8 cellular contexts compared by ENCODE assay signal in genomic region chr6:7154341-7155139, GRCh38. TPM values are rescaled to one million over a fixed set of nuclear protein-coding genes. Genes with fewer than 3 reads are reported as not detected.
DNase-seq lines count a peak whose midpoint lies in the region; ATAC-seq, FAIRE-seq and TF ChIP-seq lines count a peak whose summit lies in the region.

No MANE protein-coding gene starts in this region.

- TF ChIP-seq CTCF in breast epithelium (IDR thresholded peaks at IDR 0.05), result no peak

- peaks cover 87% of the 10 kb centered on the region for H3K4me1 Mint-ChIP-seq in activated T-cell treated with anti-CD3 and anti-CD28 coated beads, Interleukin-2, amount 50 U/mL, for 24 hours (ENCODE audit: low read depth)
- H3K4me1 Mint-ChIP-seq in T-cell, result peaks cover 84 to 92% (median 90%) of the 10 kb centered on the region in 3 donors

- H3K9me3 ChIP-seq in skeletal muscle satellite cell (replicated peaks; ENCODE audit: low read length), result no peaks in the 10 kb centered on the region
- H3K9me3 ChIP-seq in small intestine (ENCODE audit: control insufficient read depth, low read depth), result no peaks in the 10 kb centered on the region
- H3K9me3 ChIP-seq in breast epithelium, result no peaks in the 10 kb centered on the region

- H3K4me3 Mint-ChIP-seq in activated T-cell treated with anti-CD3 and anti-CD28 coated beads, Interleukin-2, amount 50 U/mL, for 24 hours, result peak overlapping the region; percentile 41
- H3K4me3 Mint-ChIP-seq in T-cell, result peak overlapping the region; percentile 26 to 65 (median 42)

- H3K27me3 ChIP-seq in skeletal muscle satellite cell (ENCODE audit: control insufficient read depth, insufficient read depth, low read length) (no peaks in the 10 kb centered on the region), small intestine (ENCODE audit: control insufficient read depth in 2 of 2, insufficient read depth in 2 of 2, low read length in 2 of 2) (no peaks in the 10 kb centered on the region), breast epithelium (no peaks in the 10 kb centered on the region)

- H3K27ac Mint-ChIP-seq in activated T-cell treated with anti-CD3 and anti-CD28 coated beads, Interleukin-2, amount 50 U/mL, for 24 hours, result peak overlapping the region; percentile 95
- peak overlapping the region; percentile 48 to 88 for H3K27ac Mint-ChIP-seq in T-cell

- ATAC-seq in HG03045 (IDR thresholded peaks at IDR 0.05; ENCODE audit: unreplicated experiment) (peak; percentile 59), T-cell (replicated peaks in 1 of 4) (peak; percentile 27 to 83 (median 52))

- TF ChIP-seq POLR2A in breast epithelium (IDR thresholded peaks at IDR 0.05), result no peak

- CTCF ChIA-PET in T-cell (lab: Charles Lee), result interaction anchor here (0.6 to 0.7 kb wide), 3 partner anchors 10 to 12 kb away, joined by 3 to 6 read pairs (median 3); no protein-coding TSS in a partner anchor

- no peak for DNase-seq in activated T-cell treated with anti-CD3 and anti-CD28 coated beads, Interleukin-2, amount 50 U/mL, for 24 hours
- no peak for DNase-seq in activated T-cell treated with anti-CD3 and anti-CD28 coated beads, Interleukin-2, amount 50 U/mL, for 1 hour
- DNase-seq in T-cell (peak in 6 of 34 experiments; percentile 6 to 42 (median 20)), small intestine (no peak), breast epithelium (ENCODE audit: low spot score in 2 of 2) (no peak), UCSD-AML1 (lab: John Stamatoyannopoulos, UW; ENCODE audit: unreplicated experiment) (no peak)

- H3K36me3 Mint-ChIP-seq in activated T-cell treated with anti-CD3 and anti-CD28 coated beads, Interleukin-2, amount 50 U/mL, for 24 hours (ENCODE audit: low read depth), result peaks cover 27% of the 10 kb centered on the region
- peaks cover 3% of the 10 kb centered on the region for H3K36me3 Mint-ChIP-seq in T-cell

- POLR2A ChIA-PET in T-cell (lab: Charles Lee), result interaction anchor here (0.5 to 0.6 kb wide), 3 partner anchors 10 to 438 kb away, joined by 3 to 4 read pairs (median 3); no protein-coding TSS in a partner anchor

- 66 to 77% (median 76%) methylated on average over 13 of the region's 13 CpGs for whole genome bisulfite sequencing in small intestine, 3 donors

- H3K9me3 Mint-ChIP-seq in activated T-cell treated with anti-CD3 and anti-CD28 coated beads, Interleukin-2, amount 50 U/mL, for 24 hours, result no peaks in the 10 kb centered on the region
- H3K9me3 Mint-ChIP-seq in T-cell, result no peaks in the 10 kb centered on the region

- H3K36me3 ChIP-seq in skeletal muscle satellite cell (ENCODE audit: insufficient read depth, low read length) (no peaks in the 10 kb centered on the region), small intestine (ENCODE audit: control insufficient read depth in 2 of 2, insufficient read depth in 2 of 2, low read length in 2 of 2) (peaks cover 2 to 5% of the 10 kb centered on the region in 2 donors), breast epithelium (no peaks in the 10 kb centered on the region)

- no peak overlapping the region for H3K4me2 ChIP-seq in skeletal muscle satellite cell (ENCODE audit: low read length)

- H3K4me1 ChIP-seq in skeletal muscle satellite cell (ENCODE audit: control insufficient read depth, insufficient read depth, low read length) (peaks cover 79% of the 10 kb centered on the region), small intestine (ENCODE audit: control insufficient read depth in 2 of 2, insufficient read depth in 1 of 2, low read depth in 1 of 2, low read length in 1 of 2) (peaks cover 8 to 12% of the 10 kb centered on the region in 2 donors), breast epithelium (peaks cover 3% of the 10 kb centered on the region in 2 donors)

- H3K27ac ChIP-seq in small intestine (ENCODE audit: low read depth in 1 of 2, low read length in 1 of 2) (peak overlapping the region in 1 of 2 donors; percentile 80), breast epithelium (peak overlapping the region in 1 of 2 donors; percentile 7)

- peak overlapping the region; percentile 57 for H3K9ac ChIP-seq in skeletal muscle satellite cell (ENCODE audit: low read depth, low read length)

- no peaks in the 10 kb centered on the region for H3K27me3 Mint-ChIP-seq in activated T-cell treated with anti-CD3 and anti-CD28 coated beads, Interleukin-2, amount 50 U/mL, for 24 hours
- H3K27me3 Mint-ChIP-seq in T-cell, result no peaks in the 10 kb centered on the region

- no peak overlapping the region for H3K4me3 ChIP-seq in skeletal muscle satellite cell (ENCODE audit: low read length)
- H3K4me3 ChIP-seq in small intestine (ENCODE audit: low read depth in 1 of 2, low read length in 2 of 2), result no peak overlapping the region
- H3K4me3 ChIP-seq in breast epithelium, result no peak overlapping the region

- intact Hi-C loops in breast epithelium (cut with DNase I; ENCODE audit: low total_unique reads), result no loop called here

- FAIRE-seq in small intestine (lab: Jason Lieb, UNC), result no peak

RNA-seq across cellular contexts. Expression of gene RREB1, which starts 46.8 kb away (rescaled TPM):
- 10 to 100 TPM; 38.1 to 50.1 (median 39.6) TPM for total RNA-seq in T-cell
- 14.2 and 14.7 TPM in 2 replicates for total RNA-seq in skeletal muscle satellite cell (2012; rRNA removed)
- polyA plus RNA-seq in small intestine, result 10 to 100 TPM in 2 of 3 donors, 1 to 10 TPM in 1; 6.5 to 12.7 (median 10.3) TPM
- total RNA-seq in breast epithelium, result 10 to 100 TPM; 36.0 to 39.8 (median 39.7) TPM
